ENCODE assay signal across 16 cellular contexts in the genomic region with DNA sequence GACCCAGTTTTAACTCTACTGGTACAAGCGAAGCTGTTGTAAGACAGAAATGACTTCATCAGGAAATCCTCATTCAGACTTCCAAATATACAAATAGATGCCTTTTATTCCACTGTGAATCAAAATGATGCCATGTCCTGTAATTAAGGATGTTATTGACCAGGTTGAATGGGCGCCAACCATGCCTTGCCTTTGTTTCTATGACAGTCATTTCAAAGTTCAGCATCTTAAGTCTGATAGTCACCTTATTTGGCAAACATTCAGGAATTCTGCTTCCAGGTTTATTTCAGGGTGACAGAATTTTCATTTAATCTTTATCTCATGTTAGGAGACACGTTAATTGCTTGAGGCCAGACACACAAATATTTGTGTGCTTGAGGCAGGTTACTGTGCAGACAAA.
DNase-seq lines count a peak whose midpoint lies in the region; ATAC-seq and TF ChIP-seq lines count a peak whose summit lies in the region.
"Had no signal": no experiment of that assay in that cellular context is flagged by ENCODE, and none has a peak within 500 bp of the region (broad histone marks: within the 10 kb centered on the region; RNA-seq: fewer than 3 reads in every experiment).

No MANE protein-coding gene starts in this region.

- no peaks in the 10 kb centered on the region for H3K9me3 Mint-ChIP-seq in progenitor cell of endocrine pancreas (ENCODE audit: low read depth)
- H3K9me3 Mint-ChIP-seq in mesothelial cell of epicardium, result no peaks in the 10 kb centered on the region
- H3K9me3 Mint-ChIP-seq: WTC11 had no signal

- peak overlapping the region; percentile 60 for H2AFZ ChIP-seq in PC-3 (ENCODE audit: low read length)
- H2AFZ ChIP-seq: parathyroid adenoma had no signal

- peak overlapping the region; percentile 60 for H3K9ac ChIP-seq in PC-3 (ENCODE audit: low read length)
- H3K9ac ChIP-seq: parathyroid adenoma had no signal

- H3K27ac Mint-ChIP-seq in progenitor cell of endocrine pancreas (peak overlapping the region; percentile 90), mesothelial cell of epicardium (no peak overlapping the region)
- H3K27ac Mint-ChIP-seq: WTC11 had no signal

- CTCF ChIA-PET in PC-3 (lab: Charles Lee), result interaction anchor here (0.6 to 1.8 kb wide), 4 partner anchors 61 to 592 kb away, joined by 3 to 10 read pairs (median 5); partner anchors contain the start of gene JAG1

- ATAC-seq in PC-3 (peak; percentile 43), HG02763 (IDR thresholded peaks at IDR 0.05; ENCODE audit: unreplicated experiment) (no peak)

- no peaks in the 10 kb centered on the region for H3K9me2 ChIP-seq in PC-3 (replicated peaks; ENCODE audit: low read length)

- H3K4me1 Mint-ChIP-seq in progenitor cell of endocrine pancreas (ENCODE audit: low read depth) (peaks cover 52% of the 10 kb centered on the region), mesothelial cell of epicardium (peaks cover 16% of the 10 kb centered on the region)

- H3F3A ChIP-seq in PC-3 (ENCODE audit: low read length, unreplicated experiment), result peaks cover 7% of the 10 kb centered on the region

- peak; percentile 65 for DNase-seq in HT-29 (ENCODE audit: low spot score)
- DNase-seq in PC-3, result peak; percentile 79
- DNase-seq in epithelial cell of prostate (ENCODE audit: low read depth, low spot score), result no peak
- DNase-seq in progenitor cell of endocrine pancreas (ENCODE audit: low spot score, unreplicated experiment), result no peak
- no peak for DNase-seq in DMS114 treated with DMSO at 0.1 percent for 48 hours (lab: John Stamatoyannopoulos, UW; ENCODE audit: unreplicated experiment)
- DNase-seq in mesothelial cell of epicardium (ENCODE audit: low spot score in 2 of 2, unreplicated experiment in 2 of 2), result no peak
- DNase-seq: activated gamma-delta T cell treated with Interleukin-2 at 50 U/mL for 16 hours; effector CD8-positive, alpha-beta T cell; gastrocnemius medialis; NCI-H1048; testis had no signal

- H3K79me2 ChIP-seq in PC-3 (ENCODE audit: low read length), result no peaks in the 10 kb centered on the region
- H3K79me2 ChIP-seq: parathyroid adenoma had no signal

- TF ChIP-seq CTCF in PC-3 (conservative IDR thresholded peaks at IDR 0.05; ENCODE audit: low read depth, low read length) (no peak), progenitor cell of endocrine pancreas (IDR thresholded peaks at IDR 0.05; ENCODE audit: unreplicated experiment) (no peak), mesothelial cell of epicardium (IDR thresholded peaks at IDR 0.05; ENCODE audit: unreplicated experiment) (no peak)

- H4K20me1 ChIP-seq in PC-3 (ENCODE audit: low read length), result no peaks in the 10 kb centered on the region

- POLR2A ChIA-PET in PC-3 (lab: Charles Lee; ENCODE audit: unreplicated experiment), result interaction anchor here (0.6 to 0.9 kb wide), 3 partner anchors 592 to 647 kb away, joined by 5 to 9 read pairs (median 5); no protein-coding TSS in a partner anchor

- no TSS peak for BruUV-seq in PC-3 (replicated peaks; lab: Mats Ljungman, UMichigan)

- H3K36me3 ChIP-seq in PC-3 (ENCODE audit: low read depth, low read length), result no peaks in the 10 kb centered on the region
- H3K36me3 ChIP-seq: gastrocnemius medialis had no signal

- H3K9me3 ChIP-seq in PC-3 (ENCODE audit: low read length), result no peaks in the 10 kb centered on the region
- H3K9me3 ChIP-seq: gastrocnemius medialis, mucosa of descending colon, testis had no signal

- peaks cover 32% of the 10 kb centered on the region for H3K4me1 ChIP-seq in PC-3 (ENCODE audit: insufficient read depth, low read length)
- H3K4me1 ChIP-seq: parathyroid adenoma, testis had no signal

- H3K36me3 Mint-ChIP-seq in progenitor cell of endocrine pancreas (ENCODE audit: insufficient read depth) (no peaks in the 10 kb centered on the region), mesothelial cell of epicardium (no peaks in the 10 kb centered on the region)
- H3K36me3 Mint-ChIP-seq: WTC11 had no signal

- no peaks in the 10 kb centered on the region for H3K27me3 ChIP-seq in PC-3 (ENCODE audit: low read length)
- H3K27me3 ChIP-seq: gastrocnemius medialis, testis had no signal

- H3K27me3 Mint-ChIP-seq in progenitor cell of endocrine pancreas (no peaks in the 10 kb centered on the region), mesothelial cell of epicardium (ENCODE audit: low read depth) (no peaks in the 10 kb centered on the region)

- no peak overlapping the region for H3K4me3 Mint-ChIP-seq in progenitor cell of endocrine pancreas (ENCODE audit: low read depth)
- no peak overlapping the region for H3K4me3 Mint-ChIP-seq in mesothelial cell of epicardium
- H3K4me3 Mint-ChIP-seq: WTC11 had no signal

- H3K27ac ChIP-seq in PC-3 (ENCODE audit: low read length) (peak overlapping the region; percentile 93), epithelial cell of prostate (peak overlapping the region; percentile 90)
- H3K27ac ChIP-seq: C4-2B, parathyroid adenoma, testis had no signal

- intact Hi-C loops in PC-3 (cut with micrococcal nuclease), result loop anchor here (2.0 to 10.0 kb wide), 5 partner anchors 60 to 834 kb away; partner anchors contain the start of gene MKKS

- H3K4me2 ChIP-seq in PC-3 (ENCODE audit: low read length), result peak overlapping the region; percentile 78

- peak overlapping the region; percentile 50; the same call in 1 of the 2 replicates for H3K4me3 ChIP-seq in PC-3 (ENCODE audit: low read length)
- H3K4me3 ChIP-seq: gastrocnemius medialis, mucosa of descending colon, testis had no signal

Comparison
In these comparisons a context has a peak if more than half of its experiments do, and no peak if none do; other contexts are left out.
1. DNase-seq: peak in HT-29 (single experiment) and PC-3 (single experiment); none in epithelial cell of prostate (single experiment), progenitor cell of endocrine pancreas (single experiment), DMS114 treated with DMSO at 0.1 percent for 48 hours (single experiment) and mesothelial cell of epicardium (0 of 2).